1 cellular context compared by ENCODE assay signal in the genomic region with DNA sequence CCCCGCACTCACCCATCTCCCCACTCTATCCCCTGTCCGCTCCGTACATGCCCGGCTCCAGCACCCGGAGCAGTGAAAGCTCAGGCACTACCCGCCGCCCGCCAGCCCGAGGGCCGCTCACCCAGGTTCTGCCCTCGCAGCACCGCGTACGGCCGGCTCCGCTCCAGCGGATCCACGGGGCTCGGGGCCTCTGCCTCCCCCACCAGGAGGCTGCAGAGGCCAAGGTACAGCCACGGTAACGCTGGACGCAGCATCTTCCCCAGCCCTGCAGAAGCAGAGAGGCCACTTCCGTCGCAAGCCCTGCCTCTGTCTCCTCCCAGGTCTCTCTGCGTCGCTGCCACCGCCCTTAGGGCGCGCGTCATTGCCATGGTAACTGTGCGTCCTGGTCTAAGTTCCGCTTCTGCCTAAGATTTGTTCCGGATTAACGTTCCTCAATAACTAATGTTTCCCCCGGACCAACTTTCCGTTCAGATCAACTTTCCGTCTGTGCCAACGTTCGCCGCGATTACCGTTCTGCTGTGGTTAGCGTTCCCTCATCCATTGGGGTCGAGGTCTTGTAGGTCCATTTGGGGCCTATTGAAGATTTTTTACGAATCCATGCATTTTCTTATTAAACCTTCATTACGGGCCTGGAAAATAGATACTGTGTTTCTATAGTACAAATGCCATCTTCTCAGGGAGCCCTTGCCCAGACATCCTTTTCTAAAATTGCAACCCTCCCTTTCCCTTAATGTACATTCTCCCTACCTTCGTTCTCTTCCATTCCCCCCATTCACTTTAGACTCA.
A peak's percentile ranks its signal among the peaks of the same experiment; 100 is the strongest.
TF ChIP-seq lines count a peak whose summit lies in the region.

A gene with protein sequence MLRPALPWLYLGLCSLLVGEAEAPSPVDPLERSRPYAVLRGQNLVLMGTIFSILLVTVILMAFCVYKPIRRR (minus strand): TSS at position 281 of the 786 bp plus-strand sequence. CDS start 27 bp downstream, at position 254.

TF ChIP-seq in K562, 482 proteins besides CTCF, POLR2A, EP300 and RAD21 (continued from another document and continues in another):
- TF ChIP-seq ZFPM2 (CRISPR knock-in tag; IDR thresholded peaks at IDR 0.05) = no peak
- no peak for TF ChIP-seq PTBP1 (IDR thresholded peaks at IDR 0.05; ENCODE audit: low read depth, low read length)
- peak; percentile 89; the same call in 1 of the 2 replicates for TF ChIP-seq ZC3H11A (IDR thresholded peaks at IDR 0.05; ENCODE audit: low read depth, low read length)
- peak; percentile 76 for TF ChIP-seq ZNF668 (CRISPR knock-in tag; IDR thresholded peaks at IDR 0.05)
- no peak for TF ChIP-seq ZKSCAN8 (CRISPR knock-in tag; IDR thresholded peaks at IDR 0.05)
- TF ChIP-seq WHSC1 (IDR thresholded peaks at IDR 0.05; ENCODE audit: low read length) = no peak
- peak; percentile 91 for TF ChIP-seq KLF1 (tag; IDR thresholded peaks at IDR 0.05)
- TF ChIP-seq TAF9B (IDR thresholded peaks at IDR 0.05; ENCODE audit: partially characterized antibody) = peak; percentile 11
- 0 out of 4 replicates have a peak, but pooled peaks of 1 of the 2 experiments have one; percentile 49 for TF ChIP-seq ETV6 (IDR thresholded peaks at IDR 0.05; ENCODE audit: borderline replicate concordance in 1 of 2, low read depth in 2 of 2, low read length in 1 of 2)
- no peak for TF ChIP-seq ETV6 (CRISPR knock-in tag; IDR thresholded peaks at IDR 0.05; ENCODE audit: borderline replicate concordance)
- no peak for TF ChIP-seq TFAM (CRISPR knock-in tag; conservative IDR thresholded peaks at IDR 0.05)
- TF ChIP-seq, protein P1, sequence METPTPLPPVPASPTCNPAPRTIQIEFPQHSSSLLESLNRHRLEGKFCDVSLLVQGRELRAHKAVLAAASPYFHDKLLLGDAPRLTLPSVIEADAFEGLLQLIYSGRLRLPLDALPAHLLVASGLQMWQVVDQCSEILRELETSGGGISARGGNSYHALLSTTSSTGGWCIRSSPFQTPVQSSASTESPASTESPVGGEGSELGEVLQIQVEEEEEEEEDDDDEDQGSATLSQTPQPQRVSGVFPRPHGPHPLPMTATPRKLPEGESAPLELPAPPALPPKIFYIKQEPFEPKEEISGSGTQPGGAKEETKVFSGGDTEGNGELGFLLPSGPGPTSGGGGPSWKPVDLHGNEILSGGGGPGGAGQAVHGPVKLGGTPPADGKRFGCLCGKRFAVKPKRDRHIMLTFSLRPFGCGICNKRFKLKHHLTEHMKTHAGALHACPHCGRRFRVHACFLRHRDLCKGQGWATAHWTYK (CRISPR knock-in tag; IDR thresholded peaks at IDR 0.05) = peak; percentile 41; the same call in 1 of the 2 replicates
- TF ChIP-seq ADNP (tag; IDR thresholded peaks at IDR 0.05) = no peak
- no peak for TF ChIP-seq ZNF140 (CRISPR knock-in tag; IDR thresholded peaks at IDR 0.05)
- TF ChIP-seq ZNF717 (CRISPR knock-in tag; IDR thresholded peaks at IDR 0.05) = no peak
- peak; percentile 76; the same call in 1 of the 2 replicates for TF ChIP-seq MYNN (IDR thresholded peaks at IDR 0.05)
- no peak for TF ChIP-seq MYNN (CRISPR knock-in tag; IDR thresholded peaks at IDR 0.05)
- TF ChIP-seq ZNF444 (CRISPR knock-in tag; IDR thresholded peaks at IDR 0.05) = no peak
- TF ChIP-seq CBX1 (IDR thresholded peaks at IDR 0.05; ENCODE audit: low read depth) = peak; percentile 60; the same call in 1 of the 2 replicates
- TF ChIP-seq BHLHE40 (IDR thresholded peaks at IDR 0.05; ENCODE audit: low read length) = peak; percentile 33; the same call in 1 of the 2 replicates
- TF ChIP-seq CBFA2T3 (IDR thresholded peaks at IDR 0.05) = peak; percentile 33; the same call in 1 of the 2 replicates
- TF ChIP-seq NFIC (IDR thresholded peaks at IDR 0.05) = peak; percentile 57
- peak; percentile 86 for TF ChIP-seq MXI1 (IDR thresholded peaks at IDR 0.05; ENCODE audit: low read depth, low read length)
- TF ChIP-seq, protein P2, sequence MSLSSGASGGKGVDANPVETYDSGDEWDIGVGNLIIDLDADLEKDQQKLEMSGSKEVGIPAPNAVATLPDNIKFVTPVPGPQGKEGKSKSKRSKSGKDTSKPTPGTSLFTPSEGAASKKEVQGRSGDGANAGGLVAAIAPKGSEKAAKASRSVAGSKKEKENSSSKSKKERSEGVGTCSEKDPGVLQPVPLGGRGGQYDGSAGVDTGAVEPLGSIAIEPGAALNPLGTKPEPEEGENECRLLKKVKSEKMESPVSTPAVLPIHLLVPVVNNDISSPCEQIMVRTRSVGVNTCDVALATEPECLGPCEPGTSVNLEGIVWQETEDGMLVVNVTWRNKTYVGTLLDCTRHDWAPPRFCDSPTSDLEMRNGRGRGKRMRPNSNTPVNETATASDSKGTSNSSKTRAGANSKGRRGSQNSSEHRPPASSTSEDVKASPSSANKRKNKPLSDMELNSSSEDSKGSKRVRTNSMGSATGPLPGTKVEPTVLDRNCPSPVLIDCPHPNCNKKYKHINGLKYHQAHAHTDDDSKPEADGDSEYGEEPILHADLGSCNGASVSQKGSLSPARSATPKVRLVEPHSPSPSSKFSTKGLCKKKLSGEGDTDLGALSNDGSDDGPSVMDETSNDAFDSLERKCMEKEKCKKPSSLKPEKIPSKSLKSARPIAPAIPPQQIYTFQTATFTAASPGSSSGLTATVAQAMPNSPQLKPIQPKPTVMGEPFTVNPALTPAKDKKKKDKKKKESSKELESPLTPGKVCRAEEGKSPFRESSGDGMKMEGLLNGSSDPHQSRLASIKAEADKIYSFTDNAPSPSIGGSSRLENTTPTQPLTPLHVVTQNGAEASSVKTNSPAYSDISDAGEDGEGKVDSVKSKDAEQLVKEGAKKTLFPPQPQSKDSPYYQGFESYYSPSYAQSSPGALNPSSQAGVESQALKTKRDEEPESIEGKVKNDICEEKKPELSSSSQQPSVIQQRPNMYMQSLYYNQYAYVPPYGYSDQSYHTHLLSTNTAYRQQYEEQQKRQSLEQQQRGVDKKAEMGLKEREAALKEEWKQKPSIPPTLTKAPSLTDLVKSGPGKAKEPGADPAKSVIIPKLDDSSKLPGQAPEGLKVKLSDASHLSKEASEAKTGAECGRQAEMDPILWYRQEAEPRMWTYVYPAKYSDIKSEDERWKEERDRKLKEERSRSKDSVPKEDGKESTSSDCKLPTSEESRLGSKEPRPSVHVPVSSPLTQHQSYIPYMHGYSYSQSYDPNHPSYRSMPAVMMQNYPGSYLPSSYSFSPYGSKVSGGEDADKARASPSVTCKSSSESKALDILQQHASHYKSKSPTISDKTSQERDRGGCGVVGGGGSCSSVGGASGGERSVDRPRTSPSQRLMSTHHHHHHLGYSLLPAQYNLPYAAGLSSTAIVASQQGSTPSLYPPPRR (CRISPR knock-in tag; IDR thresholded peaks at IDR 0.05; ENCODE audit: borderline replicate concordance) = no peak
- TF ChIP-seq CEBPG (CRISPR knock-in tag; IDR thresholded peaks at IDR 0.05) = no peak
- no peak for TF ChIP-seq CEBPG (tag; conservative IDR thresholded peaks at IDR 0.05 in 1 of 2, IDR thresholded peaks at IDR 0.05 in 1 of 2)
- no peak for TF ChIP-seq ZNF347 (CRISPR knock-in tag; IDR thresholded peaks at IDR 0.05; ENCODE audit: low read depth)
- no peak; the same call in 1 of the 2 replicates for TF ChIP-seq ZNF644 (tag; IDR thresholded peaks at IDR 0.05; ENCODE audit: low read depth)
- no peak for TF ChIP-seq E2F3 (CRISPR knock-in tag; IDR thresholded peaks at IDR 0.05)
- TF ChIP-seq GABPB1 (CRISPR knock-in tag; IDR thresholded peaks at IDR 0.05) = peak; percentile 96
- TF ChIP-seq, protein P3, sequence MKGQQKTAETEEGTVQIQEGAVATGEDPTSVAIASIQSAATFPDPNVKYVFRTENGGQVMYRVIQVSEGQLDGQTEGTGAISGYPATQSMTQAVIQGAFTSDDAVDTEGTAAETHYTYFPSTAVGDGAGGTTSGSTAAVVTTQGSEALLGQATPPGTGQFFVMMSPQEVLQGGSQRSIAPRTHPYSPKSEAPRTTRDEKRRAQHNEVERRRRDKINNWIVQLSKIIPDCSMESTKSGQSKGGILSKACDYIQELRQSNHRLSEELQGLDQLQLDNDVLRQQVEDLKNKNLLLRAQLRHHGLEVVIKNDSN (CRISPR knock-in tag; IDR thresholded peaks at IDR 0.05) = no peak
- TF ChIP-seq RBBP5 (IDR thresholded peaks at IDR 0.05; ENCODE audit: borderline replicate concordance, insufficient read depth, low read length, poor library complexity, severe bottlenecking) = peak; percentile 71
- TF ChIP-seq ZNF217 (CRISPR knock-in tag; IDR thresholded peaks at IDR 0.05) = no peak
- no peak for TF ChIP-seq ZSCAN32 (CRISPR knock-in tag; IDR thresholded peaks at IDR 0.05)
- TF ChIP-seq FOXM1 (IDR thresholded peaks at IDR 0.05; ENCODE audit: low read depth) = peak; percentile 51; the same call in 1 of the 2 replicates
- no peak for TF ChIP-seq FOXM1 (CRISPR knock-in tag; IDR thresholded peaks at IDR 0.05; ENCODE audit: low read depth)
- TF ChIP-seq PYGO2 (tag; IDR thresholded peaks at IDR 0.05) = no peak
- peak; percentile 68 to 74 for TF ChIP-seq NRF1 (conservative IDR thresholded peaks at IDR 0.05 in 1 of 2, IDR thresholded peaks at IDR 0.05 in 1 of 2)
- no peak for TF ChIP-seq FOS (IDR thresholded peaks at IDR 0.05; ENCODE audit: extremely low read depth, insufficient read length)
- TF ChIP-seq, protein P4, sequence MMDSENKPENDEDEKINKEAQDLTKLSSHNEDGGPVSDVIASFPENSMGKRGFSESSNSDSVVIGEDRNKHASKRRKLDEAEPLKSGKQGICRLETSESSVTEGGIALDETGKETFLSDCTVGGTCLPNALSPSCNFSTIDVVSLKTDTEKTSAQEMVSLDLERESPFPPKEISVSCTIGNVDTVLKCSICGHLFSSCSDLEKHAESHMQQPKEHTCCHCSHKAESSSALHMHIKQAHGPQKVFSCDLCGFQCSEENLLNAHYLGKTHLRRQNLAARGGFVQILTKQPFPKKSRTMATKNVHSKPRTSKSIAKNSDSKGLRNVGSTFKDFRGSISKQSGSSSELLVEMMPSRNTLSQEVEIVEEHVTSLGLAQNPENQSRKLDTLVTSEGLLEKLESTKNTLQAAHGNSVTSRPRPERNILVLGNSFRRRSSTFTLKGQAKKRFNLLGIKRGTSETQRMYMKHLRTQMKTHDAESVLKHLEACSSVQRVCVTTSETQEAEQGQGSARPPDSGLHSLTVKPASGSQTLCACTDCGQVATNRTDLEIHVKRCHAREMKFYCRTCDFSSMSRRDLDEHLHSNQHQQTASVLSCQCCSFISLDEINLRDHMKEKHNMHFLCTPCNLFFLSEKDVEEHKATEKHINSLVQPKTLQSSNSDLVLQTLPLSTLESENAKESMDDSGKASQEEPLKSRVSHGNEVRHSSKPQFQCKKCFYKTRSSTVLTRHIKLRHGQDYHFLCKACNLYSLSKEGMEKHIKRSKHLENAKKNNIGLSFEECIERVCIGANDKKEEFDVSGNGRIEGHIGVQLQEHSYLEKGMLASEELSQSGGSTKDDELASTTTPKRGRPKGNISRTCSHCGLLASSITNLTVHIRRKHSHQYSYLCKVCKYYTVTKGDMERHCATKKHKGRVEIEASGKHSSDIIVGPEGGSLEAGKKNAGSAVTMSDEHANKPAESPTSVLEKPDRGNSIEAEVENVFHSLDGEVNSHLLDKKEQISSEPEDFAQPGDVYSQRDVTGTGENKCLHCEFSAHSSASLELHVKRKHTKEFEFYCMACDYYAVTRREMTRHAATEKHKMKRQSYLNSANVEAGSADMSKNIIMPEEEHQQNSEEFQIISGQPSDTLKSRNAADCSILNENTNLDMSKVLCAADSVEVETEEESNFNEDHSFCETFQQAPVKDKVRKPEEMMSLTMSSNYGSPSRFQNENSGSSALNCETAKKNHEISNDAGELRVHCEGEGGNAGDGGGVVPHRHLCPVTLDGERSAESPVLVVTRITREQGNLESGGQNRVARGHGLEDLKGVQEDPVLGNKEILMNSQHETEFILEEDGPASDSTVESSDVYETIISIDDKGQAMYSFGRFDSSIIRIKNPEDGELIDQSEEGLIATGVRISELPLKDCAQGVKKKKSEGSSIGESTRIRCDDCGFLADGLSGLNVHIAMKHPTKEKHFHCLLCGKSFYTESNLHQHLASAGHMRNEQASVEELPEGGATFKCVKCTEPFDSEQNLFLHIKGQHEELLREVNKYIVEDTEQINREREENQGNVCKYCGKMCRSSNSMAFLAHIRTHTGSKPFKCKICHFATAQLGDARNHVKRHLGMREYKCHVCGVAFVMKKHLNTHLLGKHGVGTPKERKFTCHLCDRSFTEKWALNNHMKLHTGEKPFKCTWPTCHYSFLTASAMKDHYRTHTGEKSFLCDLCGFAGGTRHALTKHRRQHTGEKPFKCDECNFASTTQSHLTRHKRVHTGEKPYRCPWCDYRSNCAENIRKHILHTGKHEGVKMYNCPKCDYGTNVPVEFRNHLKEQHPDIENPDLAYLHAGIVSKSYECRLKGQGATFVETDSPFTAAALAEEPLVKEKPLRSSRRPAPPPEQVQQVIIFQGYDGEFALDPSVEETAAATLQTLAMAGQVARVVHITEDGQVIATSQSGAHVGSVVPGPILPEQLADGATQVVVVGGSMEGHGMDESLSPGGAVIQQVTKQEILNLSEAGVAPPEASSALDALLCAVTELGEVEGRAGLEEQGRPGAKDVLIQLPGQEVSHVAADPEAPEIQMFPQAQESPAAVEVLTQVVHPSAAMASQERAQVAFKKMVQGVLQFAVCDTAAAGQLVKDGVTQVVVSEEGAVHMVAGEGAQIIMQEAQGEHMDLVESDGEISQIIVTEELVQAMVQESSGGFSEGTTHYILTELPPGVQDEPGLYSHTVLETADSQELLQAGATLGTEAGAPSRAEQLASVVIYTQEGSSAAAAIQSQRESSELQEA (IDR thresholded peaks at IDR 0.05; ENCODE audit: low read depth) = no peak
- TF ChIP-seq FOXP1 (CRISPR knock-in tag; IDR thresholded peaks at IDR 0.05) = no peak
- peak; percentile 84 for TF ChIP-seq TAF1 (IDR thresholded peaks at IDR 0.05; ENCODE audit: control insufficient read depth, extremely low read depth, insufficient read depth, low read length, severe bottlenecking)
- TF ChIP-seq NR3C1 (CRISPR knock-in tag; IDR thresholded peaks at IDR 0.05) = no peak
- TF ChIP-seq KLF10 (CRISPR knock-in tag; IDR thresholded peaks at IDR 0.05) = no peak
- TF ChIP-seq CBFA2T2 (conservative IDR thresholded peaks at IDR 0.05) = no peak
- 0 out of 2 replicates have a peak, but pooled peaks have one; percentile 10 for TF ChIP-seq ZNF23 (CRISPR knock-in tag; IDR thresholded peaks at IDR 0.05)
- TF ChIP-seq HSF4 (CRISPR knock-in tag; IDR thresholded peaks at IDR 0.05; ENCODE audit: borderline replicate concordance) = no peak
